ENCODE assay signal across 8 cellular contexts in the genomic region with DNA sequence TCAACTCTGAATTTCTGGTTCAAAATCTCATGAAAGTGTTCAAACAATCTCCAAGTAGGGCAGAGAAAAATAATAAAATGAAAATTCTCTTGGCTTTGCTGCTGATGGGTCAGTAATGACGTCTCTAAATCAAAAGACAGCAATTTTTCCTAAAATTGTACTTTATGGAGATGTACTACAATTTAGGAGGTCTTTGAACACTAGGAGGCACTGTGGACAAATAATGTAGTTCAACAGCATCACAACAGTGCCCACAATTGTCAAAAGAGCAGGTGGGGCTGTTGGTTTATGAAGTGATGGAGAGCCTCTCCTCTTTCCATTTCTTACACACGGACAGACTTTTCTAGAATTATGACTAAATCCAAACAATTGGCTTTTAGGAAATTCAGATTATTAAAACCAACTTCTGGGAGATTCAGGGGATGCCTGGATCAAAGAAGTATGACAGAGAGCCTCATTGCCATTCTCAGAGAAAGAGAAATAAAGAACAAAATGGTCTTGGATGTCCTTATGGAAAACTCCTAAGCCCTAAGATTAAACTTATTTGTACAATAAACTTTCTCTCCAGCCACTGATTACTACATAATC. TPM values are rescaled to one million over a fixed set of nuclear protein-coding genes. Genes with fewer than 3 reads are reported as not detected.
DNase-seq lines count a peak whose midpoint lies in the region; TF ChIP-seq lines count a peak whose summit lies in the region.

No MANE protein-coding gene starts in this region.

- no peak overlapping the region for H2AFZ ChIP-seq in OCI-LY7 (ENCODE audit: low read length)
- no peak overlapping the region for H2AFZ ChIP-seq in mammary epithelial cell (ENCODE audit: low read depth, low read length)

- intact Hi-C loops in OCI-LY7 (cut with micrococcal nuclease; ENCODE audit: unreplicated experiment) (loop anchor here (1.0 to 2.0 kb wide), 3 partner anchors 42 to 216 kb away; partner anchors contain the start of gene BECN1), mammary epithelial cell (cut with micrococcal nuclease) (loop anchor here (1.0 to 2.0 kb wide), 3 partner anchors 42 to 216 kb away; partner anchors contain the start of gene BECN1)

- H3K36me3 ChIP-seq in OCI-LY7 (ENCODE audit: insufficient read depth, low read length) (peaks cover 78% of the 10 kb centered on the region), mammary epithelial cell (ENCODE audit: insufficient read depth, low read length) (peaks cover 15% of the 10 kb centered on the region), kidney epithelial cell (ENCODE audit: control insufficient read depth, insufficient read depth, low read length) (peaks cover 2% of the 10 kb centered on the region), suprapubic skin (peaks cover 94% of the 10 kb centered on the region)

- H3K27me3 ChIP-seq in mammary epithelial cell (ENCODE audit: insufficient read depth, low read length): no peaks in the 10 kb centered on the region
- no peaks in the 10 kb centered on the region for H3K27me3 ChIP-seq in kidney epithelial cell (ENCODE audit: control insufficient read depth, insufficient read depth, low read length)
- no peaks in the 10 kb centered on the region for H3K27me3 ChIP-seq in suprapubic skin

- no peaks in the 10 kb centered on the region for H3K9me2 ChIP-seq in OCI-LY7 (ENCODE audit: insufficient read depth, low read length)

- no peaks in the 10 kb centered on the region for H3K4me1 ChIP-seq in OCI-LY7 (ENCODE audit: insufficient read depth, low read length, poor library complexity, severe bottlenecking)
- H3K4me1 ChIP-seq in mammary epithelial cell (ENCODE audit: insufficient read depth, low read length): no peaks in the 10 kb centered on the region
- no peaks in the 10 kb centered on the region for H3K4me1 ChIP-seq in suprapubic skin

- no peaks in the 10 kb centered on the region for H3K79me2 ChIP-seq in OCI-LY7 (ENCODE audit: insufficient read depth, low read depth, low read length)
- H3K79me2 ChIP-seq in mammary epithelial cell (ENCODE audit: insufficient read depth, low read length): no peaks in the 10 kb centered on the region

- DNase-seq in activated T-cell treated with anti-CD3 and anti-CD28 coated beads for 24 hours (ENCODE audit: low read depth) (peak; percentile 22), OCI-LY7 (ENCODE audit: low spot score) (peak; percentile 84), mammary epithelial cell (peak; percentile 43), kidney epithelial cell (ENCODE audit: low read depth) (peak; percentile 38), suprapubic skin (ENCODE audit: low spot score in 2 of 2) (no peak), epidermal melanocyte (ENCODE audit: insufficient read length, low spot score) (no peak)
- no peak for DNase-seq in activated T-cell treated with anti-CD3 and anti-CD28 coated beads, Interleukin-2, amount 50 U/mL, for 1 hour

- no peaks in the 10 kb centered on the region for H4K20me1 ChIP-seq in OCI-LY7 (ENCODE audit: insufficient read depth, low read length)
- H4K20me1 ChIP-seq in mammary epithelial cell (ENCODE audit: insufficient read depth, low read length): peaks cover 2% of the 10 kb centered on the region

- no peaks in the 10 kb centered on the region for H3K9me3 ChIP-seq in OCI-LY7 (ENCODE audit: low read length)
- no peaks in the 10 kb centered on the region for H3K9me3 ChIP-seq in mammary epithelial cell (replicated peaks; ENCODE audit: insufficient read depth, low read length)
- H3K9me3 ChIP-seq in suprapubic skin: no peaks in the 10 kb centered on the region

- 7% methylated on average over 2 of the region's 2 CpGs for WGBS in mammary epithelial cell (ENCODE audit: low coverage, missing lambda C conversion rate)
- WGBS in suprapubic skin: 14% methylated on average over 2 of the region's 2 CpGs

- peak; percentile 73 for TF ChIP-seq CTCF in LNCAP (IDR thresholded peaks at IDR 0.05)
- TF ChIP-seq CTCF in OCI-LY7 (conservative IDR thresholded peaks at IDR 0.05; ENCODE audit: low read length): peak; percentile 94
- TF ChIP-seq CTCF in mammary epithelial cell (conservative IDR thresholded peaks at IDR 0.05 in 1 of 2, IDR thresholded peaks at IDR 0.05 in 1 of 2; ENCODE audit: extremely low read depth in 1 of 2, insufficient read depth in 1 of 2, low read depth in 1 of 2, low read length in 2 of 2): peak; percentile 59 to 65
- TF ChIP-seq CTCF in kidney epithelial cell (IDR thresholded peaks at IDR 0.05; ENCODE audit: insufficient read depth, low read length, poor library complexity, severe bottlenecking): peak; percentile 71
- peak; percentile 26 to 63 for TF ChIP-seq CTCF in suprapubic skin (IDR thresholded peaks at IDR 0.05)

- CTCF ChIA-PET in OCI-LY7 (lab: Charles Lee; ENCODE audit: unreplicated experiment) (no interaction called here), mammary epithelial cell (lab: Charles Lee; ENCODE audit: low non-redundant PET) (no interaction called here)

- dilution Hi-C loops in mammary epithelial cell (cut with HindIII; ENCODE audit: low sequenced_read_pairs): loop anchor here (10.0 kb wide), 1 partner anchor 56 kb away; no protein-coding TSS in a partner anchor

- BruUV-seq in OCI-LY7 (replicated peaks; lab: Mats Ljungman, UMichigan) (no TSS peak), mammary epithelial cell (replicated peaks; lab: Mats Ljungman, UMichigan) (no TSS peak)

- H3K27ac ChIP-seq in OCI-LY7 (ENCODE audit: low read depth, low read length, poor library complexity, severe bottlenecking) (no peak overlapping the region), mammary epithelial cell (ENCODE audit: insufficient read depth, low read depth, low read length) (no peak overlapping the region), suprapubic skin (no peak overlapping the region)

- H3K9ac ChIP-seq in mammary epithelial cell (ENCODE audit: insufficient read depth, low read length): no peak overlapping the region

- H3K4me3 ChIP-seq in OCI-LY7 (ENCODE audit: low read depth, low read length, poor library complexity, severe bottlenecking) (no peak overlapping the region), mammary epithelial cell (replicated peaks in 1 of 3; ENCODE audit: insufficient read depth in 1 of 3, low read depth in 2 of 3, low read length in 3 of 3) (no peak overlapping the region), kidney epithelial cell (ENCODE audit: low read depth, low read length) (no peak overlapping the region), suprapubic skin (no peak overlapping the region)

- POLR2A ChIA-PET in OCI-LY7 (lab: Charles Lee): no interaction called here

- H3K4me2 ChIP-seq in OCI-LY7 (ENCODE audit: low read length) (no peak overlapping the region), mammary epithelial cell (ENCODE audit: insufficient read depth, low read depth, low read length) (no peak overlapping the region)

- in situ Hi-C loops in mammary epithelial cell (cut with MboI; ENCODE audit: low sequenced_read_pairs in 2 of 2): no loop called here

- TF ChIP-seq POLR2A in suprapubic skin (IDR thresholded peaks at IDR 0.05): no peak

- no peak for TF ChIP-seq EP300 in suprapubic skin (IDR thresholded peaks at IDR 0.05)

RNA-seq across cellular contexts. Expression of gene EZH1, which starts 23.8 kb away (rescaled TPM):
- total RNA-seq in OCI-LY7 (2014; rRNA removed; shearing (Covaris generic)): 56.6 and 57.1 TPM in 2 replicates
- total RNA-seq in OCI-LY7 (2022) (62.4 and 84.4 TPM in 2 replicates), mammary epithelial cell (10 to 100 TPM; 17.8 to 21.3 TPM), kidney epithelial cell (14.7 and 22.5 TPM in 2 replicates), suprapubic skin (100 to 1,000 TPM in 1 of 4 donors, 10 to 100 TPM in 3; 33.2 to 105 (median 51.0) TPM)
- polyA plus RNA-seq in mammary epithelial cell: 11.2 TPM
- polyA minus RNA-seq in mammary epithelial cell: 1.2 TPM

RNA-seq across cellular contexts. Expression of gene CNTNAP1, which starts 38.8 kb away (rescaled TPM):
- 0.95 and 1.0 TPM in 2 replicates for total RNA-seq in OCI-LY7 (2014; rRNA removed; shearing (Covaris generic))
- 6.8 TPM in 2 replicates for total RNA-seq in OCI-LY7 (2022)
- total RNA-seq in mammary epithelial cell: 1 to 10 TPM in 1 of 2 donors, under 1 TPM in 1; 0.50 to 4.5 TPM
- 2.3 TPM for polyA plus RNA-seq in mammary epithelial cell
- 4.4 TPM for polyA minus RNA-seq in mammary epithelial cell
- total RNA-seq in kidney epithelial cell: 5.8 and 7.0 TPM in 2 replicates
- 1 to 10 TPM in 3 of 4 donors, under 1 TPM in 1; 0.79 to 3.3 (median 1.2) TPM for total RNA-seq in suprapubic skin

RNA-seq across cellular contexts. Expression of gene CCR10, which starts 39.4 kb away (rescaled TPM):
- 0.82 and 1.0 TPM in 2 replicates for total RNA-seq in OCI-LY7 (2014; rRNA removed; shearing (Covaris generic))
- total RNA-seq in OCI-LY7 (2022) (2.0 and 3.3 TPM in 2 replicates), mammary epithelial cell (under 1 TPM in 1 of 2 donors, not detected in 1; 0.21 TPM), kidney epithelial cell (3.1 and 8.9 TPM in 2 replicates), suprapubic skin (1 to 10 TPM in 2 of 4 donors, under 1 TPM in 2; 0.29 to 1.2 (median 0.85) TPM)
- polyA plus RNA-seq in mammary epithelial cell: 0.14 TPM
- polyA minus RNA-seq in mammary epithelial cell: not detected

RNA-seq across cellular contexts. Expression of gene RAMP2, which starts 39.9 kb away (rescaled TPM):
- total RNA-seq in OCI-LY7 (2014; rRNA removed; shearing (Covaris generic)): not detected in 2 replicates
- not detected in 2 replicates for total RNA-seq in OCI-LY7 (2022)
- total RNA-seq in mammary epithelial cell: not detected
- polyA plus RNA-seq in mammary epithelial cell: 0.08 TPM
- polyA minus RNA-seq in mammary epithelial cell: not detected
- 1.3 and 5.3 TPM in 2 replicates for total RNA-seq in kidney epithelial cell
- total RNA-seq in suprapubic skin: 10 to 100 TPM in 3 of 4 donors, 1 to 10 TPM in 1; 5.2 to 21.8 (median 14.7) TPM

RNA-seq across cellular contexts. Expression of gene PLEKHH3, which starts 44.3 kb away (rescaled TPM):
- 17.0 and 24.4 TPM in 2 replicates for total RNA-seq in OCI-LY7 (2014; rRNA removed; shearing (Covaris generic))
- 42.9 and 47.5 TPM in 2 replicates for total RNA-seq in OCI-LY7 (2022)
- 10 to 100 TPM; 22.1 to 22.7 TPM for total RNA-seq in mammary epithelial cell
- 5.8 TPM for polyA plus RNA-seq in mammary epithelial cell
- 1.9 TPM for polyA minus RNA-seq in mammary epithelial cell
- total RNA-seq in kidney epithelial cell: 10.2 and 11.2 TPM in 2 replicates
- 10 to 100 TPM; 38.7 to 58.4 (median 45.3) TPM for total RNA-seq in suprapubic skin

Comparison
In these comparisons a context has a peak if more than half of its experiments do, and no peak if none do; other contexts are left out.
1. DNase-seq: peak in activated T-cell treated with anti-CD3 and anti-CD28 coated beads for 24 hours (single experiment), OCI-LY7 (single experiment), mammary epithelial cell (single experiment) and kidney epithelial cell (single experiment); none in activated T-cell treated with anti-CD3 and anti-CD28 coated beads, Interleukin-2, amount 50 U/mL, for 1 hour (single experiment), suprapubic skin (0 of 2) and epidermal melanocyte (single experiment).
2. Peak in every context shown above with its lines, with median percentiles within 50 percentile points of each other: CTCF ChIP-seq.